Comparison of ENCODE assay signal across 15 cellular contexts in genomic region chr5:8033261-8033660, GRCh38.
"Had no signal": no experiment of that assay in that cellular context is flagged by ENCODE, and none has a peak within 500 bp of the region (broad histone marks: within the 10 kb centered on the region; RNA-seq: fewer than 3 reads in every experiment).

No MANE protein-coding gene starts in this region.

- H3K27ac Mint-ChIP-seq: natural killer cell; stimulated activated naive B cell treated with anti-CD40 and anti-IgM and Interleukin-4, amounts not matched to agents 10 μg/mL and 1 μg/mL and 100 μg/mL, for 72 hours; stimulated activated naive CD8-positive, alpha-beta T cell treated with anti-CD3 and anti-CD28 coated beads, Interleukin-15, amount 100 ng/mL, for 72 hours had no signal

- H3K4me3 Mint-ChIP-seq: natural killer cell; neural crest cell; stimulated activated naive B cell treated with anti-CD40 and anti-IgM and Interleukin-4, amounts not matched to agents 10 μg/mL and 1 μg/mL and 100 μg/mL, for 72 hours; stimulated activated naive CD8-positive, alpha-beta T cell treated with anti-CD3 and anti-CD28 coated beads, Interleukin-15, amount 100 ng/mL, for 72 hours had no signal

- H3K4me1 ChIP-seq: sigmoid colon, testis, transverse colon had no signal

- H3K9me3 ChIP-seq: sigmoid colon, testis, transverse colon had no signal

- H3K9me3 Mint-ChIP-seq: neural crest cell; stimulated activated naive B cell treated with anti-CD40 and anti-IgM and Interleukin-4, amounts not matched to agents 10 μg/mL and 1 μg/mL and 100 μg/mL, for 72 hours had no signal

- H3K27me3 Mint-ChIP-seq: stimulated activated naive B cell treated with anti-CD40 and anti-IgM and Interleukin-4, amounts not matched to agents 10 μg/mL and 1 μg/mL and 100 μg/mL, for 72 hours; stimulated activated naive CD8-positive, alpha-beta T cell treated with anti-CD3 and anti-CD28 coated beads, Interleukin-15, amount 100 ng/mL, for 72 hours had no signal

- H3K36me3 ChIP-seq: sigmoid colon, transverse colon had no signal

- ATAC-seq: natural killer cell; stimulated activated naive B cell treated with anti-CD40 and anti-IgM and Interleukin-4, amounts not matched to agents 10 μg/mL and 1 μg/mL and 100 μg/mL, for 72 hours; stimulated activated naive CD8-positive, alpha-beta T cell treated with anti-CD3 and anti-CD28 coated beads, Interleukin-15, amount 100 ng/mL, for 72 hours had no signal

- H3K4me3 ChIP-seq: coronary artery, sigmoid colon, skin epidermis, testis, transverse colon had no signal

- H3K36me3 Mint-ChIP-seq: natural killer cell; stimulated activated naive B cell treated with anti-CD40 and anti-IgM and Interleukin-4, amounts not matched to agents 10 μg/mL and 1 μg/mL and 100 μg/mL, for 72 hours had no signal

- H3K27ac ChIP-seq: coronary artery, sigmoid colon, skin epidermis, testis, transverse colon had no signal

- H3K27me3 ChIP-seq: sigmoid colon, testis, transverse colon had no signal

- H3K4me1 Mint-ChIP-seq: natural killer cell; stimulated activated naive B cell treated with anti-CD40 and anti-IgM and Interleukin-4, amounts not matched to agents 10 μg/mL and 1 μg/mL and 100 μg/mL, for 72 hours; stimulated activated naive CD8-positive, alpha-beta T cell treated with anti-CD3 and anti-CD28 coated beads, Interleukin-15, amount 100 ng/mL, for 72 hours had no signal

- DNase-seq: effector CD4-positive, alpha-beta T cell; foreskin melanocyte; hippocampal formation; natural killer cell; posterior cingulate gyrus; sigmoid colon; stimulated activated CD4-positive, alpha-beta T cell treated with anti-CD3 and anti-CD28 coated beads, Interleukin-2, amount 100 ng/mL, for 24 hours; stimulated activated CD4-positive, alpha-beta T cell treated with anti-CD3 and anti-CD28 coated beads, Interleukin-4, amount 100 ng/mL, for 4 hours; stimulated activated naive B cell treated with anti-CD40 and anti-IgM and Interleukin-4, amounts not matched to agents 10 μg/mL and 1 μg/mL and 100 μg/mL, for 72 hours; stimulated activated naive CD8-positive, alpha-beta T cell treated with anti-CD3 and anti-CD28 coated beads, Interleukin-15, amount 100 ng/mL, for 72 hours; testis; transverse colon had no signal
